8 cellular contexts compared by ENCODE assay signal in genomic region chr10:17453377-17454091, GRCh38. TPM values are rescaled to one million over a fixed set of nuclear protein-coding genes. Genes with fewer than 3 reads are reported as not detected.
DNase-seq lines count a peak whose midpoint lies in the region; ATAC-seq and TF ChIP-seq lines count a peak whose summit lies in the region.

No MANE protein-coding gene starts in this region.

- no peaks in the 10 kb centered on the region for H3K36me3 ChIP-seq in psoas muscle (ENCODE audit: insufficient read depth in 1 of 2, low read depth in 1 of 2)

- H3K27ac Mint-ChIP-seq in glutamatergic neuron (ENCODE audit: unreplicated experiment) = no peak overlapping the region

- WGBS in psoas muscle, 3 donors = 1 to 2% (median 1%) methylated on average over 38 to 66 of the region's 66 CpGs

- TF ChIP-seq CTCF in glutamatergic neuron (IDR thresholded peaks at IDR 0.05; ENCODE audit: partially characterized antibody, unreplicated experiment) (no peak), psoas muscle (IDR thresholded peaks at IDR 0.05) (no peak)

- H3K27ac ChIP-seq in psoas muscle = no peak overlapping the region

- peaks cover 6% of the 10 kb centered on the region for H3K27me3 Mint-ChIP-seq in glutamatergic neuron (ENCODE audit: unreplicated experiment)

- peaks cover 8% of the 10 kb centered on the region for H3K9me3 Mint-ChIP-seq in glutamatergic neuron (ENCODE audit: unreplicated experiment)

- peaks cover 0 to 29% (median 5%) of the 10 kb centered on the region in 3 donors for H3K27me3 ChIP-seq in psoas muscle (ENCODE audit: insufficient read depth in 3 of 3, low read length in 2 of 3)

- intact Hi-C loops in psoas muscle (cut with DNase I) = no loop called here

- DNase-seq in 8988T (peak; percentile 50), NCI-H69 (lab: John Stamatoyannopoulos, UW) (peak; percentile 32), activated gamma-delta T cell treated with Interleukin-2 at 50 U/mL for 16 hours (peak; percentile 19), glutamatergic neuron (peak; percentile 50), psoas muscle (peak; percentile 25 to 54)

- H3K4me1 Mint-ChIP-seq in glutamatergic neuron (ENCODE audit: low read depth, unreplicated experiment) = no peaks in the 10 kb centered on the region

- ATAC-seq in GM19395 (IDR thresholded peaks at IDR 0.05; ENCODE audit: unreplicated experiment) (peak; percentile 46), psoas muscle (peak; percentile 62 to 84 (median 68)), GM18873 (IDR thresholded peaks at IDR 0.05; ENCODE audit: low FRiP score, unreplicated experiment) (no peak), HG02763 (IDR thresholded peaks at IDR 0.05; ENCODE audit: unreplicated experiment) (no peak)

- peaks cover 8% of the 10 kb centered on the region for H3K9me3 ChIP-seq in psoas muscle

- H3K4me3 Mint-ChIP-seq in glutamatergic neuron (ENCODE audit: unreplicated experiment) = peak overlapping the region; percentile 83

- no peaks in the 10 kb centered on the region for H3K4me1 ChIP-seq in psoas muscle

- peaks cover 10% of the 10 kb centered on the region for H3K36me3 Mint-ChIP-seq in glutamatergic neuron (ENCODE audit: unreplicated experiment)

- H3K4me3 ChIP-seq in psoas muscle = peak overlapping the region; percentile 65

RNA-seq across cellular contexts. Expression of gene ST8SIA6, which starts 0.9 kb away (rescaled TPM):
- total RNA-seq in glutamatergic neuron (ENCODE audit: unreplicated experiment) (not detected), psoas muscle (1 to 10 TPM; 1.1 to 2.1 (median 1.2) TPM)
- under 1 TPM; 0.12 to 0.23 (median 0.13) TPM for polyA plus RNA-seq in psoas muscle

Comparison
In these comparisons a context has a peak if more than half of its experiments do, and no peak if none do; other contexts are left out.
1. ATAC-seq: peak in GM19395 (single experiment) and psoas muscle (4 of 4); none in GM18873 (single experiment) and HG02763 (single experiment).
2. Peak in every context shown above with its lines, with median percentiles within 50 percentile points of each other: DNase-seq.